ENCODE assay signal across 2 cellular contexts in the genomic region with DNA sequence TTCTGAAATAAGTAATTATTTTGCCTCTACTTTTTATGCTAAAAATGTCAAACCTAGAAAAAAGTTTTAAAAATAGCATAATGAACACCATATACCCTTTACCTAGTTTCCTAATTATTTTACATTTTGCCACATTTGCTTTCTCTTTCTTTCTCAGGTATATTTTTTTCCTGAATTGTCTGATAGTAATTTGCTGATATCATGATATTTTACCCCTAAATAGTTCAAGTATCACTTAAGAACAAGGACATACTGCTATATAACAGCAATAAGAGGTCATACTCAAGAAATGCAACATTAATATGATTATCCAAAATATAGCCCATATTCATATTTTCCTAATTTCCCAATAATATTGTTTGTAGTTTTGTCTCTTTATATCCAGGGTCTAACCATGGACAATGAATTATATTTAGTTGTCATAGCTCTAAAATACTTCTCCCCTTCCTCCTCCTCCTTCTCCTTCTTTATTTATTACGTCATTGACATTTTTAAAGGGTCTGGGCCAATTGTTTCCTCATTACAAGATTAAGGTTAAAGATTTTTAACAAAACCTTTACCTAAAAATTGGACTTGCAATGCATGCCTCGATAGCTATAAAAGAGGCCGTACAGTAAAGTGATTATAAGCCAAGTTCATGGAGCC.
TF ChIP-seq lines count a peak whose summit lies in the region.

No MANE protein-coding gene starts in this region.

TF ChIP-seq in endothelial cell of umbilical vein, 7 proteins besides CTCF, POLR2A, EP300 and RAD21:
- TF ChIP-seq GATA2 (IDR thresholded peaks at IDR 0.05; ENCODE audit: insufficient read depth, insufficient read length, low read depth, low read length) (no peak), MYC (IDR thresholded peaks at IDR 0.05; ENCODE audit: low read depth, low read length) (no peak), POLR2AphosphoS5 (IDR thresholded peaks at IDR 0.05; ENCODE audit: insufficient read depth, low read depth, low read length) (no peak), MAX (IDR thresholded peaks at IDR 0.05; ENCODE audit: insufficient read depth, insufficient read length) (no peak), FOS (IDR thresholded peaks at IDR 0.05; ENCODE audit: borderline replicate concordance, insufficient read depth, low read length) (no peak), JUN (IDR thresholded peaks at IDR 0.05; ENCODE audit: borderline replicate concordance, insufficient read depth, insufficient read length, low read depth) (no peak), EZH2 (IDR thresholded peaks at IDR 0.05; ENCODE audit: borderline replicate concordance, low read depth, low read length, severe bottlenecking) (no peak)

TF ChIP-seq in WTC11, 78 proteins besides CTCF, POLR2A, EP300 and RAD21:
- TF ChIP-seq JAZF1 (CRISPR knock-in tag; IDR thresholded peaks at IDR 0.05) (no peak), FOXP1 (CRISPR knock-in tag; IDR thresholded peaks at IDR 0.05; ENCODE audit: borderline replicate concordance) (no peak)
- TF ChIP-seq, protein P1, sequence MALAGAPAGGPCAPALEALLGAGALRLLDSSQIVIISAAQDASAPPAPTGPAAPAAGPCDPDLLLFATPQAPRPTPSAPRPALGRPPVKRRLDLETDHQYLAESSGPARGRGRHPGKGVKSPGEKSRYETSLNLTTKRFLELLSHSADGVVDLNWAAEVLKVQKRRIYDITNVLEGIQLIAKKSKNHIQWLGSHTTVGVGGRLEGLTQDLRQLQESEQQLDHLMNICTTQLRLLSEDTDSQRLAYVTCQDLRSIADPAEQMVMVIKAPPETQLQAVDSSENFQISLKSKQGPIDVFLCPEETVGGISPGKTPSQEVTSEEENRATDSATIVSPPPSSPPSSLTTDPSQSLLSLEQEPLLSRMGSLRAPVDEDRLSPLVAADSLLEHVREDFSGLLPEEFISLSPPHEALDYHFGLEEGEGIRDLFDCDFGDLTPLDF (CRISPR knock-in tag; IDR thresholded peaks at IDR 0.05): no peak
